In genomic region chr13:77300176-77301141, GRCh38 we compare ENCODE assay signal across 7 cellular contexts. TPM values are rescaled to one million over a fixed set of nuclear protein-coding genes. Genes with fewer than 3 reads are reported as not detected.
DNase-seq lines count a peak whose midpoint lies in the region; ATAC-seq and TF ChIP-seq lines count a peak whose summit lies in the region.

No MANE protein-coding gene starts in this region.

- H3K9me3 ChIP-seq in OCI-LY3 (ENCODE audit: insufficient read depth, low read length) = 0 out of 2 replicates have a peak, but pooled peaks cover 2% of the 10 kb centered on the region
- peaks cover 3% of the 10 kb centered on the region for H3K9me3 ChIP-seq in A673 (ENCODE audit: low read depth, low read length, poor library complexity, severe bottlenecking)

- DNase-seq in fibroblast of gingiva (ENCODE audit: low read depth) (peak; percentile 62), NCI-H2107 (lab: John Stamatoyannopoulos, UW) (no peak), A673 (ENCODE audit: low spot score) (no peak)

- H4K20me1 ChIP-seq in OCI-LY3 (ENCODE audit: insufficient read depth, low read length) = peaks cover 74% of the 10 kb centered on the region

- H3K4me3 ChIP-seq in OCI-LY3 (ENCODE audit: low read length) (no peak overlapping the region), A673 (ENCODE audit: low read depth, low read length, poor library complexity, severe bottlenecking) (no peak overlapping the region)

- TF ChIP-seq CTCF in OCI-LY3 (IDR thresholded peaks at IDR 0.05; ENCODE audit: low read depth, low read length) = no peak
- TF ChIP-seq CTCF in A673 (conservative IDR thresholded peaks at IDR 0.05; ENCODE audit: low read depth, low read length) = no peak

- H3K9me3 Mint-ChIP-seq in stimulated activated memory B cell treated with anti-CD40 and anti-IgM and Interleukin-4, amounts not matched to agents 10 μg/mL and 1 μg/mL and 100 μg/mL, for 72 hours = peaks cover 3% of the 10 kb centered on the region

- H3K27ac ChIP-seq in OCI-LY3 (ENCODE audit: low read length) (no peak overlapping the region), A673 (ENCODE audit: low read depth, low read length, poor library complexity, severe bottlenecking) (no peak overlapping the region)

- H3K4me1 Mint-ChIP-seq in stimulated activated memory B cell treated with anti-CD40 and anti-IgM and Interleukin-4, amounts not matched to agents 10 μg/mL and 1 μg/mL and 100 μg/mL, for 72 hours = peaks cover 73% of the 10 kb centered on the region

- H3K4me1 ChIP-seq in OCI-LY3 (ENCODE audit: low read length) = peaks cover 54% of the 10 kb centered on the region
- H3K4me1 ChIP-seq in A673 (ENCODE audit: insufficient read depth, low read length, poor library complexity, severe bottlenecking) = no peaks in the 10 kb centered on the region

- no peaks in the 10 kb centered on the region for H3K27me3 ChIP-seq in OCI-LY3 (ENCODE audit: low read depth, low read length)
- no peaks in the 10 kb centered on the region for H3K27me3 ChIP-seq in A673 (replicated peaks; ENCODE audit: insufficient read depth, low read depth, low read length, poor library complexity)

- peak overlapping the region; percentile 42 for H3K4me2 ChIP-seq in OCI-LY3 (ENCODE audit: low read length)

- H3K79me2 ChIP-seq in OCI-LY3 (ENCODE audit: low read length) = peaks cover 89% of the 10 kb centered on the region

- H3K36me3 ChIP-seq in OCI-LY3 (replicated peaks; ENCODE audit: low read depth, low read length) = peaks cover 9% of the 10 kb centered on the region
- H3K36me3 ChIP-seq in A673 (ENCODE audit: insufficient read depth, low read length, poor library complexity, severe bottlenecking) = no peaks in the 10 kb centered on the region

- peaks cover 19% of the 10 kb centered on the region for H3K36me3 Mint-ChIP-seq in stimulated activated memory B cell treated with anti-CD40 and anti-IgM and Interleukin-4, amounts not matched to agents 10 μg/mL and 1 μg/mL and 100 μg/mL, for 72 hours

- peak; percentile 34 for ATAC-seq in GM21360 (IDR thresholded peaks at IDR 0.05; ENCODE audit: unreplicated experiment)
- ATAC-seq in stimulated activated memory B cell treated with anti-CD40 and anti-IgM and Interleukin-4, amounts not matched to agents 10 μg/mL and 1 μg/mL and 100 μg/mL, for 72 hours = peak; percentile 62
- ATAC-seq in HG02852 (IDR thresholded peaks at IDR 0.05; ENCODE audit: unreplicated experiment) = no peak

- BruUV-seq in A673 (replicated peaks; lab: Mats Ljungman, UMichigan) = no TSS peak

- intact Hi-C loops in A673 (cut with micrococcal nuclease; ENCODE audit: unreplicated experiment) = no loop called here

- no peaks in the 10 kb centered on the region for H3K27me3 Mint-ChIP-seq in stimulated activated memory B cell treated with anti-CD40 and anti-IgM and Interleukin-4, amounts not matched to agents 10 μg/mL and 1 μg/mL and 100 μg/mL, for 72 hours

- peak overlapping the region; percentile 44 for H3K4me3 Mint-ChIP-seq in stimulated activated memory B cell treated with anti-CD40 and anti-IgM and Interleukin-4, amounts not matched to agents 10 μg/mL and 1 μg/mL and 100 μg/mL, for 72 hours

- POLR2A ChIA-PET in A673 (lab: Charles Lee; ENCODE audit: low non-redundant PET) = no interaction called here

- H2AFZ ChIP-seq in OCI-LY3 (ENCODE audit: low read depth, low read length) = no peak overlapping the region

- H3K9ac ChIP-seq in OCI-LY3 (ENCODE audit: low read length) = 0 out of 2 replicates have a peak overlapping the region, but pooled peaks have one; percentile 18

- H3K27ac Mint-ChIP-seq in stimulated activated memory B cell treated with anti-CD40 and anti-IgM and Interleukin-4, amounts not matched to agents 10 μg/mL and 1 μg/mL and 100 μg/mL, for 72 hours = peak overlapping the region; percentile 72

- CTCF ChIA-PET in A673 (lab: Charles Lee) = no interaction called here

RNA-seq across cellular contexts. Expression of gene MYCBP2, which starts 26.4 kb away (rescaled TPM):
- 55.5 and 57.8 TPM in 2 replicates for total RNA-seq in A673 (2021)
